In genomic region chr5:36507332-36507952, GRCh38 we compare ENCODE assay signal across 9 cellular contexts.
DNase-seq lines count a peak whose midpoint lies in the region; ATAC-seq and TF ChIP-seq lines count a peak whose summit lies in the region.
"Had no signal": no experiment of that assay in that cellular context is flagged by ENCODE, and none has a peak within 500 bp of the region (broad histone marks: within the 10 kb centered on the region; RNA-seq: fewer than 3 reads in every experiment).

No MANE protein-coding gene starts in this region.

- no peak overlapping the region for H3K9ac ChIP-seq in OCI-LY3 (ENCODE audit: low read length)
- H3K9ac ChIP-seq: BLaER1 had no signal

- H3K4me1 ChIP-seq in OCI-LY3 (ENCODE audit: low read length) (peaks cover 6% of the 10 kb centered on the region; the same call in 1 of the 2 replicates), esophagus muscularis mucosa (peaks cover 5 to 35% (median 23%) of the 10 kb centered on the region in 4 donors)
- H3K4me1 ChIP-seq: BLaER1 had no signal

- H3K79me2 ChIP-seq in OCI-LY3 (ENCODE audit: low read length), result no peaks in the 10 kb centered on the region

- H3K27me3 Mint-ChIP-seq in natural killer cell (ENCODE audit: low read depth in 2 of 2), result peaks cover 0 to 6% of the 10 kb centered on the region in 2 donors

- H3K36me3 ChIP-seq in OCI-LY3 (replicated peaks; ENCODE audit: low read depth, low read length) (no peaks in the 10 kb centered on the region), esophagus muscularis mucosa (no peaks in the 10 kb centered on the region)
- H3K36me3 ChIP-seq: BLaER1 had no signal

- no peaks in the 10 kb centered on the region for H3K27me3 ChIP-seq in OCI-LY3 (ENCODE audit: low read depth, low read length)
- H3K27me3 ChIP-seq in esophagus muscularis mucosa, result no peaks in the 10 kb centered on the region
- H3K27me3 ChIP-seq: BLaER1 had no signal

- ATAC-seq in natural killer cell, result peak; percentile 49 to 78 (median 77)
- peak; percentile 59 for ATAC-seq in stimulated activated naive CD8-positive, alpha-beta T cell treated with anti-CD3 and anti-CD28 coated beads, Interleukin-15, Interleukin-2, amounts not matched to agents 100 U/mL and 50 U/mL, for 24 hours

- H3K4me3 Mint-ChIP-seq in natural killer cell, result no peak overlapping the region

- H4K20me1 ChIP-seq in OCI-LY3 (ENCODE audit: insufficient read depth, low read length), result no peaks in the 10 kb centered on the region
- H4K20me1 ChIP-seq: BLaER1 had no signal

- intact Hi-C loops in esophagus muscularis mucosa (cut with DNase I) (loop anchor here (1.0 to 5.0 kb wide), 2 partner anchors 92 to 185 kb away; no protein-coding TSS in a partner anchor), natural killer cell (cut with micrococcal nuclease) (loop anchor here (1.0 to 2.0 kb wide), 4 partner anchors 93 to 428 kb away; no protein-coding TSS in a partner anchor)

- H3K4me1 Mint-ChIP-seq in natural killer cell, result no peaks in the 10 kb centered on the region

- H2AFZ ChIP-seq in OCI-LY3 (ENCODE audit: low read depth, low read length), result no peak overlapping the region

- no peak overlapping the region for H3K27ac Mint-ChIP-seq in natural killer cell

- no peaks in the 10 kb centered on the region for H3K9me3 ChIP-seq in OCI-LY3 (ENCODE audit: insufficient read depth, low read length)
- H3K9me3 ChIP-seq in esophagus muscularis mucosa, result no peaks in the 10 kb centered on the region

- no peak overlapping the region for H3K4me3 ChIP-seq in OCI-LY3 (ENCODE audit: low read length)
- H3K4me3 ChIP-seq in esophagus muscularis mucosa, result no peak overlapping the region
- H3K4me3 ChIP-seq: BLaER1 had no signal

- no peak for TF ChIP-seq EP300 in esophagus muscularis mucosa (IDR thresholded peaks at IDR 0.05)

- H3K36me3 Mint-ChIP-seq in natural killer cell, result no peaks in the 10 kb centered on the region

- H3K9me3 Mint-ChIP-seq in natural killer cell, result no peaks in the 10 kb centered on the region

- H3K27ac ChIP-seq in OCI-LY3 (ENCODE audit: low read length) (no peak overlapping the region), esophagus muscularis mucosa (replicated peaks in 1 of 4) (no peak overlapping the region)
- H3K27ac ChIP-seq: BLaER1 had no signal

- no peak overlapping the region for H3K4me2 ChIP-seq in OCI-LY3 (ENCODE audit: low read length)
- H3K4me2 ChIP-seq: BLaER1 had no signal

- 59% methylated on average over 6 of the region's 6 CpGs for WGBS in esophagus muscularis mucosa

- peak; percentile 72 for TF ChIP-seq CTCF in OCI-LY3 (IDR thresholded peaks at IDR 0.05; ENCODE audit: low read depth, low read length)
- TF ChIP-seq CTCF in esophagus muscularis mucosa (IDR thresholded peaks at IDR 0.05), result peak; percentile 74 to 89 (median 88)
- peak; percentile 86 for TF ChIP-seq CTCF in natural killer cell (IDR thresholded peaks at IDR 0.05)

- peak; percentile 43 for DNase-seq in NCI-H1436 (lab: John Stamatoyannopoulos, UW)
- no peak for DNase-seq in NCI-H1436 treated with DMSO at 0.1 percent for 48 hours (lab: John Stamatoyannopoulos, UW)
- peak; percentile 78 for DNase-seq in HuH-7 (ENCODE audit: low spot score)
- DNase-seq in activated CD8-positive, alpha-beta memory T cell treated with anti-CD3 and anti-CD28 coated beads, Interleukin-2, amount 50 U/mL, for 48 hours, result peak; percentile 90
- DNase-seq in esophagus muscularis mucosa (ENCODE audit: extremely low spot score), result no peak
- DNase-seq in natural killer cell, result peak; percentile 61
- DNase-seq in stimulated activated naive CD8-positive, alpha-beta T cell treated with anti-CD3 and anti-CD28 coated beads, Interleukin-15, Interleukin-2, amounts not matched to agents 100 U/mL and 50 U/mL, for 24 hours, result peak; percentile 81

- TF ChIP-seq POLR2A in esophagus muscularis mucosa (IDR thresholded peaks at IDR 0.05; ENCODE audit: low read depth), result no peak

Comparison
In these comparisons a context has a peak if more than half of its experiments do, and no peak if none do; other contexts are left out.
1. DNase-seq: peak in NCI-H1436 (single experiment), HuH-7 (single experiment), activated CD8-positive, alpha-beta memory T cell treated with anti-CD3 and anti-CD28 coated beads, Interleukin-2, amount 50 U/mL, for 48 hours (single experiment), natural killer cell (single experiment) and stimulated activated naive CD8-positive, alpha-beta T cell treated with anti-CD3 and anti-CD28 coated beads, Interleukin-15, Interleukin-2, amounts not matched to agents 100 U/mL and 50 U/mL, for 24 hours (single experiment); none in NCI-H1436 treated with DMSO at 0.1 percent for 48 hours (single experiment) and esophagus muscularis mucosa (single experiment).
2. Peak in every context shown above with its lines, with median percentiles within 50 percentile points of each other: CTCF ChIP-seq.